Comparison of ENCODE assay signal across 14 cellular contexts in the genomic region with DNA sequence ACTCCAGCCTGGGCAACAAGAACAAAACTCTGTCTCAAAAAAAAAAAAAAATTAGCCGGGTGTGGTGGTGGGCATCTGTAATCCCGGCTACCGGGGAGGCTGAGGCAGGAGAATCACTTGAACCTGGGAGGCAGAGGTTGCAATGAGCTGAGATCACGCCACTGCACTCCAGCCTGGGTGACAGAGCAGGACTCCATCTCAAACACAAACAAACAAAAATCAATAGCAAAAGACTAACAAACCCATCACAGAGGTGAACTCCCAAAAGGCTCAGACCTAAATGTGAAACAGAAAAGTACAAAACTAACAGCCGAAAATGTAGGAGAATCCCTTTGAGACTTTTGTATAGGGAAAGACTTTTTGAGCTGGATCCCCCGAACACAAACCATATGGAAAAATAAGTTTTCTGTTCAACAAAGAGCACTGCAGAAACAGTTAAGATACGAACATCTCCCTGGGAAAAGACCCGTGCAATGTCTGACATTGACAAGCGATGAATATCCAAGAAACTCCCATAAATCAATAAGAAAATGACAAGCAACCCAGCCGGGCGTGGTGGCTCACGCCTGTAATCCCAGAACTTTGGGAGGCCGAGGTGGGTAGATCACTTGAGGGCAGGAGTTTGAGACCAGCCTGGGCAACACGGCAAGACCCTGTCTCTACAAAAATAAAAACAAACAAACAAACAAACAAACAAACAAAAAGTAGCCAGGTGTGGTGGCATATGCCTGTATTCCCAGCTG. TPM values are rescaled to one million over a fixed set of nuclear protein-coding genes. Genes with fewer than 3 reads are reported as not detected.
"Had no signal": no experiment of that assay in that cellular context is flagged by ENCODE, and none has a peak within 500 bp of the region (broad histone marks: within the 10 kb centered on the region; RNA-seq: fewer than 3 reads in every experiment).

No MANE protein-coding gene starts in this region.

RNA-seq across cellular contexts. Expression of a gene that starts 51.7 kb away (rescaled TPM):
- total RNA-seq: activated CD4-positive, alpha-beta memory T cell treated with anti-CD3 and anti-CD28 coated beads, Interleukin-2, amount 10 ng/mL, durations not matched to agents 7 days and 5 days; activated CD4-positive, alpha-beta T cell treated with anti-CD3 and anti-CD28 coated beads for 36 hours; activated CD4-positive, alpha-beta T cell treated with anti-CD3 and anti-CD28 coated beads, Interleukin-2, amount 10 ng/mL, durations not matched to agents 7 days and 5 days; activated CD8-positive, alpha-beta memory T cell treated with anti-CD3 and anti-CD28 coated beads, Interleukin-2, amount 10 ng/mL, durations not matched to agents 7 days and 5 days; activated CD8-positive, alpha-beta T cell treated with anti-CD3 and anti-CD28 coated beads, Interleukin-2, amount 10 ng/mL, durations not matched to agents 7 days and 5 days; activated naive CD8-positive, alpha-beta T cell treated with anti-CD3 and anti-CD28 coated beads, Interleukin-2, amount 10 ng/mL, durations not matched to agents 7 days and 5 days; activated T-helper 2 cell treated with anti-CD3 and anti-CD28 coated beads, Interferon-gamma antibody, Interleukin-2, Interleukin-4, amounts not matched to agents 10 μg/mL and 5 μg/mL and 100 μg/mL, durations not matched to agents 14 hours and 24 hours and 36 hours; astrocyte; cardiac septum; T-cell; T-helper 1 cell treated with Interleukin-12 subunit alpha and Interleukin-12 subunit beta and Interleukin-4 antibody, amounts not matched to agents 30 ng/mL and 1 ng/mL, for 36 hours; T-helper 17 cell; T-helper 2 cell treated with Interferon-gamma antibody and Interleukin-4, amounts not matched to agents 100 ng/mL and 5 ng/mL, for 36 hours; WTC11 had no signal

RNA-seq across cellular contexts. Expression of a gene that starts 55.4 kb away (rescaled TPM):
- total RNA-seq: T-helper 1 cell treated with Interleukin-12 subunit alpha and Interleukin-12 subunit beta and Interleukin-4 antibody, amounts not matched to agents 30 ng/mL and 1 ng/mL, for 36 hours had no signal
